8 cellular contexts compared by ENCODE assay signal in genomic region chr5:100902406-100903035, GRCh38.
DNase-seq lines count a peak whose midpoint lies in the region; ATAC-seq lines count a peak whose summit lies in the region.

No MANE protein-coding gene starts in this region.

- H3K36me3 Mint-ChIP-seq in activated naive CD8-positive, alpha-beta T cell: peaks cover 9% of the 10 kb centered on the region

- peaks cover 4% of the 10 kb centered on the region for H3K9me3 Mint-ChIP-seq in activated naive CD8-positive, alpha-beta T cell (ENCODE audit: low read depth)

- no peak for ATAC-seq in GM21367 (IDR thresholded peaks at IDR 0.05; ENCODE audit: unreplicated experiment)

- H3K4me3 ChIP-seq in iPS-11a (ENCODE audit: low read depth, low read length): peak overlapping the region; percentile 49
- H3K4me3 ChIP-seq in skin epidermis: peak overlapping the region; percentile 50 to 64 (median 61)

- H3K27ac ChIP-seq in skin epidermis: peak overlapping the region in 19 of 21 experiments; percentile 2 to 98 (median 85)

- peaks cover 49% of the 10 kb centered on the region for H3K4me1 Mint-ChIP-seq in activated naive CD8-positive, alpha-beta T cell (ENCODE audit: low read depth)

- H3K27ac Mint-ChIP-seq in activated naive CD8-positive, alpha-beta T cell: peak overlapping the region; percentile 99

- H3K4me3 Mint-ChIP-seq in activated naive CD8-positive, alpha-beta T cell: peak overlapping the region; percentile 96

- H3K27me3 Mint-ChIP-seq in activated naive CD8-positive, alpha-beta T cell: no peaks in the 10 kb centered on the region

- DNase-seq in ELF-1 (ENCODE audit: low read depth, low spot score): peak; percentile 36
- DNase-seq in NCI-H748 treated with DMSO at 0.1 percent for 48 hours (lab: John Stamatoyannopoulos, UW): peak; percentile 60
- no peak for DNase-seq in GM19238 (ENCODE audit: insufficient read length, low spot score)
- no peak for DNase-seq in NCI-H774 (lab: John Stamatoyannopoulos, UW)

Comparison
In these comparisons a context has a peak if more than half of its experiments do, and no peak if none do; other contexts are left out.
1. DNase-seq: peak in ELF-1 (single experiment) and NCI-H748 treated with DMSO at 0.1 percent for 48 hours (single experiment); none in GM19238 (single experiment) and NCI-H774 (single experiment).